2 cellular contexts compared by ENCODE assay signal in genomic region chr16:13920510-13920818, GRCh38.
TF ChIP-seq lines count a peak whose summit lies in the region.

No MANE protein-coding gene starts in this region.

TF ChIP-seq in IMR-90, 13 proteins besides CTCF, POLR2A, EP300 and RAD21:
- TF ChIP-seq, protein P1, sequence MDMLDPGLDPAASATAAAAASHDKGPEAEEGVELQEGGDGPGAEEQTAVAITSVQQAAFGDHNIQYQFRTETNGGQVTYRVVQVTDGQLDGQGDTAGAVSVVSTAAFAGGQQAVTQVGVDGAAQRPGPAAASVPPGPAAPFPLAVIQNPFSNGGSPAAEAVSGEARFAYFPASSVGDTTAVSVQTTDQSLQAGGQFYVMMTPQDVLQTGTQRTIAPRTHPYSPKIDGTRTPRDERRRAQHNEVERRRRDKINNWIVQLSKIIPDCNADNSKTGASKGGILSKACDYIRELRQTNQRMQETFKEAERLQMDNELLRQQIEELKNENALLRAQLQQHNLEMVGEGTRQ (IDR thresholded peaks at IDR 0.05; ENCODE audit: low read depth, low read length), result no peak
- TF ChIP-seq CEBPB (IDR thresholded peaks at IDR 0.05; ENCODE audit: low read depth, low read length) (no peak), MAFK (IDR thresholded peaks at IDR 0.05; ENCODE audit: low read depth, low read length) (no peak), RFX5 (IDR thresholded peaks at IDR 0.05; ENCODE audit: low read depth, low read length) (no peak), MXI1 (IDR thresholded peaks at IDR 0.05; ENCODE audit: borderline replicate concordance, low read depth, low read length) (no peak), CHD1 (IDR thresholded peaks at IDR 0.05; ENCODE audit: low read depth, low read length) (no peak), MAZ (IDR thresholded peaks at IDR 0.05; ENCODE audit: borderline replicate concordance, low read depth, low read length) (no peak), SMC3 (IDR thresholded peaks at IDR 0.05; ENCODE audit: low read depth, low read length) (no peak), BHLHE40 (IDR thresholded peaks at IDR 0.05; ENCODE audit: low read depth, low read length) (no peak), RCOR1 (IDR thresholded peaks at IDR 0.05; ENCODE audit: insufficient replicate concordance, low read length) (no peak), NFE2L2 (IDR thresholded peaks at IDR 0.05; ENCODE audit: low read depth, low read length) (no peak), FOS (IDR thresholded peaks at IDR 0.05; ENCODE audit: low read depth, low read length) (no peak)
- TF ChIP-seq, protein P2, sequence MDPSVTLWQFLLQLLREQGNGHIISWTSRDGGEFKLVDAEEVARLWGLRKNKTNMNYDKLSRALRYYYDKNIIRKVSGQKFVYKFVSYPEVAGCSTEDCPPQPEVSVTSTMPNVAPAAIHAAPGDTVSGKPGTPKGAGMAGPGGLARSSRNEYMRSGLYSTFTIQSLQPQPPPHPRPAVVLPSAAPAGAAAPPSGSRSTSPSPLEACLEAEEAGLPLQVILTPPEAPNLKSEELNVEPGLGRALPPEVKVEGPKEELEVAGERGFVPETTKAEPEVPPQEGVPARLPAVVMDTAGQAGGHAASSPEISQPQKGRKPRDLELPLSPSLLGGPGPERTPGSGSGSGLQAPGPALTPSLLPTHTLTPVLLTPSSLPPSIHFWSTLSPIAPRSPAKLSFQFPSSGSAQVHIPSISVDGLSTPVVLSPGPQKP (IDR thresholded peaks at IDR 0.05; ENCODE audit: borderline replicate concordance, low read depth, low read length), result no peak

TF ChIP-seq in HEK293T, 16 proteins besides CTCF, POLR2A, EP300 and RAD21:
- TF ChIP-seq PKNOX1 (IDR thresholded peaks at IDR 0.05), result no peak
- no peak for TF ChIP-seq HDGF (IDR thresholded peaks at IDR 0.05; ENCODE audit: borderline replicate concordance)
- no peak for TF ChIP-seq SP1 (IDR thresholded peaks at IDR 0.05)
- TF ChIP-seq FOXK2 (IDR thresholded peaks at IDR 0.05), result no peak
- no peak for TF ChIP-seq FOXA1 (IDR thresholded peaks at IDR 0.05)
- TF ChIP-seq ELF4 (IDR thresholded peaks at IDR 0.05), result no peak
- no peak for TF ChIP-seq ARNT (IDR thresholded peaks at IDR 0.05)
- no peak for TF ChIP-seq L3MBTL2 (conservative IDR thresholded peaks at IDR 0.05)
- no peak for TF ChIP-seq SUZ12 (IDR thresholded peaks at IDR 0.05)
- no peak for TF ChIP-seq LEF1 (IDR thresholded peaks at IDR 0.05; ENCODE audit: borderline replicate concordance)
TF ChIP-seq in HEK293T: peak in this region for 0.
